Comparison of ENCODE assay signal across 17 cellular contexts in the genomic region with DNA sequence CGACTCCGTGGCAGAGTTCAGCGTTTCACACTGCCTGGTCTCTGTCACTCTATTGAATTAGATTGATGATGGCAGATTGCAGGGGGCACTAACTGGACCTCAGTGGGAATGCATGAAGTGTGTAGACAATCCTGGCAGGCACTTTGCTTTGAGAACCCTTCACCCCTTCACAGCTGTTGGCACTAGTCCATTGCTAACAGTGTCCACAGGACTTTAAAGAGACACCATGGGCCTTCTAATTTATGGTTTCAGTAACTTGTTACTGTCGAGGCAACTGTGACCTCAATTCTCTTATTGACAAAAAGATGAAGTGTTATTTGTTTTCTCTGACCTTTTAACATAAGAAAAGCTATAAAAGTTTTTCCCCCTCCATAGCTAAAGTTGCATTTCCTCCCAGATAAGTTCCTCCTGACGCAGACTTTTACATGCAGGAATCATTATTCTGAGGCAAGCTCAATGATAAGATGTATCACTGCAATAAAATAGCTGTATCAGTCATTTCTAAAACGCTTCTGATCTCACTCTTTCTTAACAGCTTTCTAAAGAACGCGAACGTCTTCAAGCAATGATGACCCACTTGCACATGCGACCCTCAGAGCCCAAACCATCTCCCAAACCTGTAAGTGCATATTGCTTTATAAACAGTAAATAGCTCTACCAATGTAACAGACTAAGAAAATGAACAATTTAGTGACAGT.
DNase-seq lines count a peak whose midpoint lies in the region; ATAC-seq and TF ChIP-seq lines count a peak whose summit lies in the region.
"Had no signal": no experiment of that assay in that cellular context is flagged by ENCODE, and none has a peak within 500 bp of the region (broad histone marks: within the 10 kb centered on the region; RNA-seq: fewer than 3 reads in every experiment).

No MANE protein-coding gene starts in this region.

- peaks cover 59% of the 10 kb centered on the region for H3K4me1 Mint-ChIP-seq in GM23338
- peaks cover 52% of the 10 kb centered on the region for H3K4me1 Mint-ChIP-seq in nephron progenitor cell
- H3K4me1 Mint-ChIP-seq: CD4-positive, CD25-positive, alpha-beta regulatory T cell had no signal

- H3K27me3 Mint-ChIP-seq in GM23338 (ENCODE audit: insufficient read depth, low read depth, poor library complexity) (no peaks in the 10 kb centered on the region), nephron progenitor cell (ENCODE audit: low read depth, poor library complexity) (no peaks in the 10 kb centered on the region)
- H3K27me3 Mint-ChIP-seq: CD4-positive, CD25-positive, alpha-beta regulatory T cell; dendritic cell treated with granulocyte-macrophage colony-stimulating factor and Interleukin-4, amounts not matched to agents 40 ng/mL and 50 ng/mL, for 4 days had no signal

- H3K36me3 Mint-ChIP-seq in GM23338 (ENCODE audit: low read depth) (no peaks in the 10 kb centered on the region), nephron progenitor cell (ENCODE audit: low read depth) (no peaks in the 10 kb centered on the region)
- H3K36me3 Mint-ChIP-seq: CD4-positive, CD25-positive, alpha-beta regulatory T cell had no signal

- H3K36me3 ChIP-seq in GM23338 (ENCODE audit: insufficient read depth) (no peaks in the 10 kb centered on the region), SJCRH30 (peaks cover 30% of the 10 kb centered on the region)
- H3K36me3 ChIP-seq: HAP-1, stomach had no signal

- H3K4me3 ChIP-seq in GM23338 = no peak overlapping the region
- H3K4me3 ChIP-seq in SJCRH30 = no peak overlapping the region
- H3K4me3 ChIP-seq: HAP-1, stomach had no signal

- H3K4me1 ChIP-seq in GM23338 (ENCODE audit: insufficient read depth) (peaks cover 47% of the 10 kb centered on the region), SJCRH30 (peaks cover 19% of the 10 kb centered on the region)

- no peak for DNase-seq in GM23338 (ENCODE audit: low spot score)
- DNase-seq in NCI-H187 treated with DMSO at 0.1 percent for 48 hours (lab: John Stamatoyannopoulos, UW) = peak; percentile 71
- DNase-seq in SJCRH30 = peak; percentile 7 to 39
- DNase-seq in nephron progenitor cell = peak; percentile 23
- no peak for DNase-seq in RPMI8226
- DNase-seq in NCI-H2107 treated with DMSO at 0.1 percent for 48 hours (lab: John Stamatoyannopoulos, UW; ENCODE audit: unreplicated experiment) = no peak
- DNase-seq: activated CD8-positive, alpha-beta T cell treated with anti-CD3 and anti-CD28 coated beads, Interleukin-2, amount 10 ng/mL, durations not matched to agents 7 days and 5 days; aorta; CD4-positive, CD25-positive, alpha-beta regulatory T cell; GF-D8; NCI-H524; SIG-M5; stomach had no signal

- peak overlapping the region; percentile 46 for H3K27ac Mint-ChIP-seq in GM23338
- H3K27ac Mint-ChIP-seq in nephron progenitor cell = peak overlapping the region; percentile 69
- H3K27ac Mint-ChIP-seq: activated CD8-positive, alpha-beta T cell treated with anti-CD3 and anti-CD28 coated beads, Interleukin-2, amount 10 ng/mL, durations not matched to agents 7 days and 5 days; CD4-positive, CD25-positive, alpha-beta regulatory T cell; dendritic cell treated with granulocyte-macrophage colony-stimulating factor and Interleukin-4, amounts not matched to agents 40 ng/mL and 50 ng/mL, for 4 days had no signal

- no peak overlapping the region for H3K4me3 Mint-ChIP-seq in GM23338
- peak overlapping the region; percentile 68 for H3K4me3 Mint-ChIP-seq in nephron progenitor cell
- H3K4me3 Mint-ChIP-seq: activated CD8-positive, alpha-beta T cell treated with anti-CD3 and anti-CD28 coated beads, Interleukin-2, amount 10 ng/mL, durations not matched to agents 7 days and 5 days; CD4-positive, CD25-positive, alpha-beta regulatory T cell; dendritic cell treated with granulocyte-macrophage colony-stimulating factor and Interleukin-4, amounts not matched to agents 40 ng/mL and 50 ng/mL, for 4 days had no signal

- TF ChIP-seq POLR2A in GM18505 (IDR thresholded peaks at IDR 0.05; ENCODE audit: borderline replicate concordance, extremely low read depth, insufficient read depth, insufficient read length) = no peak

- no peaks in the 10 kb centered on the region for H3K9me3 Mint-ChIP-seq in GM23338
- no peaks in the 10 kb centered on the region for H3K9me3 Mint-ChIP-seq in nephron progenitor cell
- H3K9me3 Mint-ChIP-seq: CD4-positive, CD25-positive, alpha-beta regulatory T cell; dendritic cell treated with granulocyte-macrophage colony-stimulating factor and Interleukin-4, amounts not matched to agents 40 ng/mL and 50 ng/mL, for 4 days had no signal

- ATAC-seq in GM23338 = no peak
- no peak for ATAC-seq in GM18505 (IDR thresholded peaks at IDR 0.05; ENCODE audit: unreplicated experiment)
- ATAC-seq in HG03460 (IDR thresholded peaks at IDR 0.05; ENCODE audit: unreplicated experiment) = no peak
- ATAC-seq: activated CD8-positive, alpha-beta T cell treated with anti-CD3 and anti-CD28 coated beads, Interleukin-2, amount 10 ng/mL, durations not matched to agents 7 days and 5 days had no signal

- H3K9me3 ChIP-seq in SJCRH30 (replicated peaks) = no peaks in the 10 kb centered on the region
- H3K9me3 ChIP-seq: HAP-1, stomach had no signal

- H3K79me2 ChIP-seq in GM23338 (replicated peaks; ENCODE audit: insufficient read depth) = no peaks in the 10 kb centered on the region

- H3F3A ChIP-seq in GM23338 (replicated peaks; ENCODE audit: low read depth) = no peaks in the 10 kb centered on the region

- TF ChIP-seq CTCF in GM23338 (conservative IDR thresholded peaks at IDR 0.05; ENCODE audit: low read depth in 2 of 2) = no peak
- TF ChIP-seq CTCF in nephron progenitor cell (IDR thresholded peaks at IDR 0.05) = no peak

- H4K20me1 ChIP-seq in GM23338 (replicated peaks; ENCODE audit: insufficient read depth) = no peaks in the 10 kb centered on the region

- peak overlapping the region; percentile 9; the same call in 1 of the 2 replicates for H3K4me2 ChIP-seq in GM23338

- 0 out of 2 replicates have a peak overlapping the region, but pooled peaks have one; percentile 6 for H2AFZ ChIP-seq in GM23338

- H3K9me2 ChIP-seq in GM23338 (ENCODE audit: insufficient read depth) = no peaks in the 10 kb centered on the region

- H3K27me3 ChIP-seq in GM23338 (ENCODE audit: insufficient read depth) = no peaks in the 10 kb centered on the region
- no peaks in the 10 kb centered on the region for H3K27me3 ChIP-seq in SJCRH30
- H3K27me3 ChIP-seq: stomach had no signal

- H3K27ac ChIP-seq in GM23338 (ENCODE audit: low read depth) = no peak overlapping the region
- no peak overlapping the region for H3K27ac ChIP-seq in SJCRH30
- H3K27ac ChIP-seq: stomach had no signal

TF ChIP-seq in GM23338, 12 proteins besides CTCF, POLR2A, EP300 and RAD21 (continues in another document):
- TF ChIP-seq EZH2 (IDR thresholded peaks at IDR 0.05; ENCODE audit: low read depth, unreplicated experiment) (no peak), ZNF331 (CRISPR knock-in tag; IDR thresholded peaks at IDR 0.05; ENCODE audit: low read depth) (no peak)

Comparison
In these comparisons a context has a peak if more than half of its experiments do, and no peak if none do; other contexts are left out.
1. DNase-seq: peak in NCI-H187 treated with DMSO at 0.1 percent for 48 hours (single experiment), SJCRH30 (2 of 2) and nephron progenitor cell (single experiment); none in GM23338 (single experiment), RPMI8226 (single experiment) and NCI-H2107 treated with DMSO at 0.1 percent for 48 hours (single experiment).